In genomic region chr11:67120881-67121710, GRCh38 we compare ENCODE assay signal across 2 cellular contexts.
TF ChIP-seq lines count a peak whose summit lies in the region.

No MANE protein-coding gene starts in this region.

TF ChIP-seq in HCT116, 20 proteins besides CTCF, POLR2A, EP300 and RAD21 (continued from another document):
- TF ChIP-seq JUND (IDR thresholded peaks at IDR 0.05): no peak
- TF ChIP-seq POLR2AphosphoS5 (IDR thresholded peaks at IDR 0.05; ENCODE audit: low read depth, low read length): no peak
- no peak for TF ChIP-seq ZBTB33 (IDR thresholded peaks at IDR 0.05; ENCODE audit: extremely low read depth, insufficient replicate concordance, low read length)
- no peak for TF ChIP-seq REST (IDR thresholded peaks at IDR 0.05; ENCODE audit: low read depth)
- no peak for TF ChIP-seq YY1 (IDR thresholded peaks at IDR 0.05; ENCODE audit: extremely low read depth, insufficient replicate concordance, low read depth, low read length)
- no peak for TF ChIP-seq MAX (IDR thresholded peaks at IDR 0.05)
- no peak for TF ChIP-seq TCF7L2 (IDR thresholded peaks at IDR 0.05; ENCODE audit: borderline replicate concordance, extremely low read depth, insufficient read depth, insufficient read length)
- no peak for TF ChIP-seq CEBPB (IDR thresholded peaks at IDR 0.05; ENCODE audit: low read depth)
- no peak for TF ChIP-seq SIN3A (IDR thresholded peaks at IDR 0.05; ENCODE audit: low read depth)
- TF ChIP-seq EZH2phosphoT487 (IDR thresholded peaks at IDR 0.05; ENCODE audit: borderline replicate concordance): no peak
- no peak for TF ChIP-seq SRF (IDR thresholded peaks at IDR 0.05; ENCODE audit: low read depth)
- TF ChIP-seq SP1 (IDR thresholded peaks at IDR 0.05; ENCODE audit: low read depth): no peak
- TF ChIP-seq ZFX (IDR thresholded peaks at IDR 0.05): no peak
- no peak for TF ChIP-seq EGR1 (IDR thresholded peaks at IDR 0.05; ENCODE audit: low read depth)
- TF ChIP-seq ZNF274 (IDR thresholded peaks at IDR 0.05; ENCODE audit: low read depth, low read length): no peak

TF ChIP-seq in SK-N-SH, 30 proteins besides CTCF, POLR2A, EP300 and RAD21 (continued from another document):
- no peak for TF ChIP-seq MEF2A (IDR thresholded peaks at IDR 0.05; ENCODE audit: borderline replicate concordance, low read depth)
- TF ChIP-seq TAF1 (IDR thresholded peaks at IDR 0.05; ENCODE audit: borderline replicate concordance, low read depth, low read length): 0 out of 2 replicates have a peak, but pooled peaks have one; percentile 13
- peak; percentile 12; the same call in 1 of the 2 replicates for TF ChIP-seq NFIC (IDR thresholded peaks at IDR 0.05; ENCODE audit: borderline replicate concordance)
- peak; percentile 17; the same call in 1 of the 2 replicates for TF ChIP-seq MXI1 (IDR thresholded peaks at IDR 0.05; ENCODE audit: low read depth, low read length)
